Comparison of ENCODE assay signal across 8 cellular contexts in the genomic region with DNA sequence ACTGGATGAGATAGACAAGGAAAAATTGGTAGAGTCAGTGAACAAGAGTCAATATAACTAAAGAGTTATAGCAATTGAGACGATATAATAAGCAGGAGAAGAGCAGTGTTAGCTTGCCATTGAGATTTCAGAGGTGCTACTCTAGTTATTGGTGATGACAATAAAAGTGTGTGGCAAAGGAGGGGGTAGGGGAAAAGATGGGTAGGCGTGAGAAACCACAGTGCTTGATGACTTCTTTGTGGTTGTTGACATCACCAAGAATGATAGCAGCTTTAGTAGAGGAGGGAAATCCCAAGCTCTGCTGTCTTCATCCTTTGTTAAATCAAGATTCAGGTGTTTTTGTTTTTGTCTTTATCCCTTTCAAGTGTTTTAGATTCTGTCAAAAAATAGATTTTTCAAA.
DNase-seq lines count a peak whose midpoint lies in the region; ATAC-seq and TF ChIP-seq lines count a peak whose summit lies in the region.

No MANE protein-coding gene starts in this region.

- TF ChIP-seq EP300 in upper lobe of left lung (IDR thresholded peaks at IDR 0.05): no peak

- no peaks in the 10 kb centered on the region for H3K4me1 ChIP-seq in upper lobe of left lung

- ATAC-seq in GM19035 (IDR thresholded peaks at IDR 0.05; ENCODE audit: unreplicated experiment): peak; percentile 99
- ATAC-seq in HG03196 (IDR thresholded peaks at IDR 0.05; ENCODE audit: unreplicated experiment): peak; percentile 99
- ATAC-seq in upper lobe of left lung (ENCODE audit: low FRiP score in 2 of 2): no peak
- no peak for ATAC-seq in left colon

- H3K9me3 ChIP-seq in upper lobe of left lung: no peaks in the 10 kb centered on the region

- H3K27me3 ChIP-seq in upper lobe of left lung: no peaks in the 10 kb centered on the region

- intact Hi-C loops in left colon (cut with DNase I, micrococcal nuclease): no loop called here

- TF ChIP-seq POLR2A in upper lobe of left lung (IDR thresholded peaks at IDR 0.05): no peak

- TF ChIP-seq CTCF in upper lobe of left lung (IDR thresholded peaks at IDR 0.05): no peak

- WGBS in upper lobe of left lung, 2 donors: 68 to 76% methylated on average over 2 of the region's 2 CpGs

- H3K36me3 ChIP-seq in upper lobe of left lung: no peaks in the 10 kb centered on the region

- DNase-seq in activated T-cell treated with anti-CD3 and anti-CD28 coated beads for 24 hours (ENCODE audit: low read depth) (peak; percentile 66), NCI-H146 treated with DMSO at 0.1 percent for 48 hours (lab: John Stamatoyannopoulos, UW; ENCODE audit: unreplicated experiment) (no peak), NCI-H510A (lab: John Stamatoyannopoulos, UW) (no peak), upper lobe of left lung (no peak), left colon (no peak)
- DNase-seq in stimulated activated CD4-positive, alpha-beta T cell treated with anti-CD3 and anti-CD28 coated beads, Interleukin-2, amount 100 ng/mL, for 48 hours: peak; percentile 33 to 45

- no peak overlapping the region for H3K27ac ChIP-seq in upper lobe of left lung

- H3K4me3 ChIP-seq in upper lobe of left lung: no peak overlapping the region

Comparison
In these comparisons a context has a peak if more than half of its experiments do, and no peak if none do; other contexts are left out.
1. ATAC-seq: peak in GM19035 (single experiment) and HG03196 (single experiment); none in upper lobe of left lung (0 of 2) and left colon (single experiment).
2. DNase-seq: peak in activated T-cell treated with anti-CD3 and anti-CD28 coated beads for 24 hours (single experiment) and stimulated activated CD4-positive, alpha-beta T cell treated with anti-CD3 and anti-CD28 coated beads, Interleukin-2, amount 100 ng/mL, for 48 hours (2 of 2); none in NCI-H146 treated with DMSO at 0.1 percent for 48 hours (single experiment), NCI-H510A (single experiment), upper lobe of left lung (0 of 2) and left colon (0 of 2).